22 cellular contexts compared by ENCODE assay signal in the genomic region with DNA sequence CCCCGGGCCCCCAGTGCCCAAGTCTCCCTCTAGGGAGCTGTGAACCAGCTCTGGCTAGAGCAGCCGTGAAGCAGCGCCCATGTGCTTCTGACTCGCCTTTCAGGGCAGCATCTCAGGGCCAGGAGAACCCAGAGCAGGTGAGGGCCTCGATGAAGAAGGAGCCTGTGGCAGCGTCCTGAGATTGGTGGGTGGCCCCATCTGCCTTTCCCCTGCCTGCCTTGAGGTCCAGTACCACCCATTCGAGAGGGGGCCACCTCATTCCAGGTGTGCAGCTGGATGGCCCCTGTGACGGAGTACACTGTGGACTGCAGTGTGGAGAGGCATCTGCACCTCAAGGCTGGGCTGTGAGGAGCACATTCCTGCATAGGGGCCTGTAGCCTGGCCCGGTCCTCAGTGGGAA.
"Had no signal": no experiment of that assay in that cellular context is flagged by ENCODE, and none has a peak within 500 bp of the region (broad histone marks: within the 10 kb centered on the region; RNA-seq: fewer than 3 reads in every experiment).

No MANE protein-coding gene starts in this region.

- H3K27ac ChIP-seq: brain microvascular endothelial cell, cardiac muscle cell, Peyer's patch had no signal

- H3K9me3 Mint-ChIP-seq: activated CD4-positive, alpha-beta memory T cell treated with anti-CD3 and anti-CD28 coated beads, Interleukin-2, amount 10 ng/mL, durations not matched to agents 7 days and 5 days; activated CD4-positive, alpha-beta T cell treated with anti-CD3 and anti-CD28 coated beads, Interleukin-2, amount 10 ng/mL, durations not matched to agents 7 days and 5 days; activated naive CD4-positive, alpha-beta T cell treated with anti-CD3 and anti-CD28 coated beads for 36 hours; activated naive CD8-positive, alpha-beta T cell treated with anti-CD3 and anti-CD28 coated beads for 36 hours; T-helper 1 cell treated with Interleukin-12 subunit alpha and Interleukin-12 subunit beta and Interleukin-4 antibody, amounts not matched to agents 30 μg/mL and 1 μg/mL, for 36 hours; WTC11 had no signal

- H3K27ac Mint-ChIP-seq: activated CD4-positive, alpha-beta memory T cell treated with anti-CD3 and anti-CD28 coated beads, Interleukin-2, amount 10 ng/mL, durations not matched to agents 7 days and 5 days; activated CD4-positive, alpha-beta T cell treated with anti-CD3 and anti-CD28 coated beads, Interleukin-2, amount 10 ng/mL, durations not matched to agents 7 days and 5 days; activated naive CD4-positive, alpha-beta T cell treated with anti-CD3 and anti-CD28 coated beads for 36 hours; activated naive CD8-positive, alpha-beta T cell treated with anti-CD3 and anti-CD28 coated beads for 36 hours; T-helper 1 cell treated with Interleukin-12 subunit alpha and Interleukin-12 subunit beta and Interleukin-4 antibody, amounts not matched to agents 30 μg/mL and 1 μg/mL, for 36 hours; WTC11 had no signal

- H3K36me3 ChIP-seq: brain microvascular endothelial cell had no signal

- H3K9me3 ChIP-seq: Peyer's patch had no signal

- ATAC-seq: WTC11 had no signal

- H3K4me3 Mint-ChIP-seq: activated CD4-positive, alpha-beta memory T cell treated with anti-CD3 and anti-CD28 coated beads, Interleukin-2, amount 10 ng/mL, durations not matched to agents 7 days and 5 days; activated CD4-positive, alpha-beta T cell treated with anti-CD3 and anti-CD28 coated beads, Interleukin-2, amount 10 ng/mL, durations not matched to agents 7 days and 5 days; activated naive CD4-positive, alpha-beta T cell treated with anti-CD3 and anti-CD28 coated beads for 36 hours; activated naive CD8-positive, alpha-beta T cell treated with anti-CD3 and anti-CD28 coated beads for 36 hours; T-helper 1 cell treated with Interleukin-12 subunit alpha and Interleukin-12 subunit beta and Interleukin-4 antibody, amounts not matched to agents 30 μg/mL and 1 μg/mL, for 36 hours; WTC11 had no signal

- DNase-seq: activated CD4-positive, alpha-beta memory T cell treated with anti-CD3 and anti-CD28 coated beads, Interleukin-2, amount 10 ng/mL, durations not matched to agents 7 days and 5 days; activated CD4-positive, alpha-beta T cell treated with anti-CD3 and anti-CD28 coated beads, Interleukin-2, amount 10 ng/mL, durations not matched to agents 7 days and 5 days; activated CD4-positive, CD25-positive, alpha-beta regulatory T cell treated with anti-CD3 and anti-CD28 coated beads, Interleukin-2, amount 50 U/mL, for 72 hours; activated CD8-positive, alpha-beta memory T cell treated with anti-CD3 and anti-CD28 coated beads, Interleukin-2, amount 50 U/mL, for 48 hours; activated effector memory CD4-positive, alpha-beta T cell treated with anti-CD3 and anti-CD28 coated beads, Interleukin-2, amount 50 U/mL, for 16 hours; activated naive CD4-positive, alpha-beta T cell treated with anti-CD3 and anti-CD28 coated beads for 36 hours; activated naive CD8-positive, alpha-beta T cell treated with anti-CD3 and anti-CD28 coated beads for 36 hours; activated T-cell treated with anti-CD3 and anti-CD28 coated beads, Interleukin-2, amount 50 U/mL, for 1 hour; brain microvascular endothelial cell; cerebellar nuclear complex; NCI-H1048; NCI-H146; NCI-H187 treated with DMSO at 0.1 percent for 48 hours; NCI-H2081 treated with DMSO at 0.1 percent for 48 hours; NCI-H446; NCI-H524; Peyer's patch; SHP77 treated with DMSO at 0.1 percent for 48 hours; T-helper 9 cell had no signal

- H3K4me3 ChIP-seq: cardiac muscle cell, Peyer's patch had no signal

- H3K27me3 ChIP-seq: brain microvascular endothelial cell, cardiac muscle cell, Peyer's patch had no signal
